In genomic region chr19:4932711-4933110, GRCh38 we compare ENCODE assay signal across 1 cellular context.
TF ChIP-seq lines count a peak whose summit lies in the region.

No MANE protein-coding gene starts in this region.

TF ChIP-seq in K562, 482 proteins besides CTCF, POLR2A, EP300 and RAD21:
- TF ChIP-seq XRCC4 (IDR thresholded peaks at IDR 0.05; ENCODE audit: extremely low read depth, insufficient read depth, insufficient read length) (no peak), POLR2G (IDR thresholded peaks at IDR 0.05; ENCODE audit: low read depth, low read length) (0 out of 2 replicates have a peak, but pooled peaks have one; percentile 18), TAL1 (IDR thresholded peaks at IDR 0.05) (no peak)
